10 cellular contexts compared by ENCODE assay signal in the genomic region with DNA sequence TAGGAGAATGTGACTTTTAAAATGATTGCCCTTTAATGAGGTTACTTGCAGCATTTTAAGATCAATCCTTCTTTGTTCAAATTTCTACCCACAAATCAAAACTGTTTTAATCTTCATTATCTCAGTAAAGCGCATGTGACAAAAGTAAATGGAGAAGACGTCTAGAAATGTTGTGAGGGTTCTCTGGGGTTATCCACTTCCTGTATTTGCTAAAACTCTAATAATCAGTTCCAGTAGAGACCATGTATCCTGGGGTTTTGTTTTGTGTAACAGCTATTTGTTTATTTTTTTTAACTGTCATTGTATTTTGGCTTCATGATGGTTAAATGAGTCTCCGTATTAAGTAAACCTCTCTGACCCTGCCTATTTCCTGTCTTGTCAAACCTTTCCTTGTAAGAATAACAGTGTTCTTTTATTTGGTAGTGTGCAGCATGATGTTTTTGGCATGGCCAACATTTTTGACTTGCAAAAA. TPM values are rescaled to one million over a fixed set of nuclear protein-coding genes. Genes with fewer than 3 reads are reported as not detected.
DNase-seq lines count a peak whose midpoint lies in the region; ATAC-seq, FAIRE-seq and TF ChIP-seq lines count a peak whose summit lies in the region.
"Had no signal": no experiment of that assay in that cellular context is flagged by ENCODE, and none has a peak within 500 bp of the region (broad histone marks: within the 10 kb centered on the region; RNA-seq: fewer than 3 reads in every experiment).

No MANE protein-coding gene starts in this region.

- H2AFZ ChIP-seq in hepatocyte = peak overlapping the region; percentile 1

- no peaks in the 10 kb centered on the region for H3K27me3 ChIP-seq in hepatocyte

- no peaks in the 10 kb centered on the region for H4K20me1 ChIP-seq in hepatocyte (ENCODE audit: insufficient read depth, poor library complexity, severe bottlenecking)

- H3K9me3 ChIP-seq in hepatocyte (ENCODE audit: low read depth) = no peaks in the 10 kb centered on the region

- peak; percentile 70 for FAIRE-seq in TTC549 (lab: Jason Lieb, UNC)

- H3K9me2 ChIP-seq in hepatocyte (replicated peaks; ENCODE audit: insufficient read depth) = no peaks in the 10 kb centered on the region

- no peak overlapping the region for H3K4me3 ChIP-seq in hepatocyte

- TF ChIP-seq CTCF in hepatocyte (IDR thresholded peaks at IDR 0.05; ENCODE audit: poor library complexity) = no peak

- no peaks in the 10 kb centered on the region for H3K4me1 ChIP-seq in hepatocyte (ENCODE audit: insufficient read depth)

- H3K36me3 ChIP-seq in hepatocyte (replicated peaks; ENCODE audit: insufficient read depth, low read depth) = no peaks in the 10 kb centered on the region

- peak; percentile 32 for DNase-seq in A172 (ENCODE audit: low spot score)
- DNase-seq in HCEC 1CT = peak; percentile 78
- no peak for DNase-seq in hepatocyte (ENCODE audit: low spot score)
- no peak for DNase-seq in left colon
- DNase-seq in DMS153 treated with DMSO at 0.1 percent for 48 hours (lab: John Stamatoyannopoulos, UW; ENCODE audit: unreplicated experiment) = no peak
- DNase-seq: activated CD4-positive, alpha-beta T cell treated with anti-CD3 and anti-CD28 coated beads for 48 hours; activated naive CD8-positive, alpha-beta T cell treated with anti-CD3 and anti-CD28 coated beads, Interleukin-2, amount 10 ng/mL, durations not matched to agents 7 days and 5 days had no signal

- intact Hi-C loops in left colon (cut with DNase I, micrococcal nuclease) = loop anchor here in 1 of 2 donors (10.0 kb wide), 1 partner anchor 446 kb away; no protein-coding TSS in a partner anchor

- H3K79me2 ChIP-seq in hepatocyte = no peaks in the 10 kb centered on the region

- WGBS in hepatocyte (ENCODE audit: low lambda C conversion rate, missing lambda C conversion rate) = 30% methylated on average over 3 of the region's 3 CpGs

- H3K4me2 ChIP-seq in hepatocyte = peak overlapping the region; percentile 12

- ATAC-seq in left colon = no peak
- ATAC-seq in GM19455 (IDR thresholded peaks at IDR 0.05; ENCODE audit: unreplicated experiment) = no peak
- no peak for ATAC-seq in GM21515 (IDR thresholded peaks at IDR 0.05; ENCODE audit: unreplicated experiment)

- no peak overlapping the region for H3K27ac ChIP-seq in hepatocyte

RNA-seq across cellular contexts. Expression of a gene that starts 27.5 kb away (rescaled TPM):
- 125 and 148 TPM in 2 replicates for total RNA-seq in A172 (2014; rRNA removed; shearing (Covaris generic))
- total RNA-seq in hepatocyte (45.1 and 50.9 TPM in 2 replicates), left colon (10 to 100 TPM; 47.4 to 53.9 TPM)
- polyA plus RNA-seq in hepatocyte = 65.9 and 70.4 TPM in 2 replicates

Comparison
In these comparisons a context has a peak if more than half of its experiments do, and no peak if none do; other contexts are left out.
1. DNase-seq: peak in A172 (single experiment) and HCEC 1CT (single experiment); none in hepatocyte (single experiment), left colon (0 of 2) and DMS153 treated with DMSO at 0.1 percent for 48 hours (single experiment).